ENCODE assay signal across 14 cellular contexts in the genomic region with DNA sequence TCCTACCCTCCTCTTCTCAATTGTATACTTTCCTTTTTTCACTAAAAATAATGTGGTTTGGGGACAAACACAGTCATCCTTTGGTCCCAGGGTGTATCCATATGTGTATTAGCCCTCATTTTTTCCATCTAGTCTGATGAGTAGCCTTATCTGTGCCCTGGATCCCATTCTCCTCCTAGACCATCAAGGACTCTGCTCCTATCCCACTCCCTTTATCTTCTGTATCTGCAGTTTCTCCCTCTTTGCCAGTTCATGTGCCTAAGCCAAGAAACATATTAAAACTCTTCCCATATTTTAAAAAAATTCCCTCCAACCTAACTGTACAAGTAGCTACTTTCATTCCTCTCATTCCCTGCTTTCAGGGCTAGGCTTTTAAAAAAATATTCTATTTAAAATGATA. TPM values are rescaled to one million over a fixed set of nuclear protein-coding genes. Genes with fewer than 3 reads are reported as not detected.
A peak's percentile ranks its signal among the peaks of the same experiment; 100 is the strongest.
DNase-seq lines count a peak whose midpoint lies in the region; ATAC-seq and TF ChIP-seq lines count a peak whose summit lies in the region.
"Had no signal": no experiment of that assay in that cellular context is flagged by ENCODE, and none has a peak within 500 bp of the region (broad histone marks: within the 10 kb centered on the region; RNA-seq: fewer than 3 reads in every experiment).

No MANE protein-coding gene starts in this region.

- H3K36me3 Mint-ChIP-seq in HFFc6 (ENCODE audit: low read depth) (peaks cover 53% of the 10 kb centered on the region), progenitor cell of endocrine pancreas (ENCODE audit: insufficient read depth) (peaks cover 26% of the 10 kb centered on the region)

- no peak overlapping the region for H3K4me3 ChIP-seq in lower leg skin (ENCODE audit: low read depth, poor library complexity, severe bottlenecking)
- H3K4me3 ChIP-seq: BLaER1 treated with 17β-estradiol and CSF1 and Interleukin-3, amounts not matched to agents 10 nM and 100 nM had no signal

- TF ChIP-seq POLR2A in lower leg skin (IDR thresholded peaks at IDR 0.05) = no peak

- H3K27ac ChIP-seq in VCaP = peak overlapping the region; percentile 43
- H3K27ac ChIP-seq: BLaER1 treated with 17β-estradiol and CSF1 and Interleukin-3, amounts not matched to agents 10 nM and 100 nM had no signal

- DNase-seq in HFFc6 (no peak), progenitor cell of endocrine pancreas (ENCODE audit: low spot score, unreplicated experiment) (no peak), lower leg skin (ENCODE audit: low spot score in 2 of 2) (no peak), NCI-H82 treated with DMSO at 0.1 percent for 48 hours (lab: John Stamatoyannopoulos, UW; ENCODE audit: unreplicated experiment) (no peak)
- DNase-seq: ACHN; CD4-positive, alpha-beta T cell; DMS79; GOT3; H9; KBM-7 had no signal

- no peak overlapping the region for H3K4me3 Mint-ChIP-seq in HFFc6
- H3K4me3 Mint-ChIP-seq in progenitor cell of endocrine pancreas (ENCODE audit: low read depth) = no peak overlapping the region
- H3K4me3 Mint-ChIP-seq: CD4-positive, alpha-beta T cell; H9 had no signal

- intact Hi-C loops in lower leg skin (cut with DNase I; ENCODE audit: low total_unique reads) = no loop called here

- H3K27me3 Mint-ChIP-seq in HFFc6 (ENCODE audit: insufficient read depth) (no peaks in the 10 kb centered on the region), progenitor cell of endocrine pancreas (no peaks in the 10 kb centered on the region)
- H3K27me3 Mint-ChIP-seq: CD4-positive, alpha-beta T cell had no signal

- H3K27ac Mint-ChIP-seq in HFFc6 = peak overlapping the region; percentile 34; the same call in 1 of the 2 replicates
- peak overlapping the region; percentile 25 for H3K27ac Mint-ChIP-seq in progenitor cell of endocrine pancreas
- H3K27ac Mint-ChIP-seq: CD4-positive, alpha-beta T cell had no signal

- TF ChIP-seq CTCF in HFFc6 (IDR thresholded peaks at IDR 0.05) (no peak), VCaP (conservative IDR thresholded peaks at IDR 0.05) (no peak), progenitor cell of endocrine pancreas (IDR thresholded peaks at IDR 0.05; ENCODE audit: unreplicated experiment) (no peak), lower leg skin (IDR thresholded peaks at IDR 0.05) (no peak)

- H3K9me3 Mint-ChIP-seq in HFFc6 = no peaks in the 10 kb centered on the region
- no peaks in the 10 kb centered on the region for H3K9me3 Mint-ChIP-seq in progenitor cell of endocrine pancreas (ENCODE audit: low read depth)
- H3K9me3 Mint-ChIP-seq: CD4-positive, alpha-beta T cell; H9 had no signal

- no peak for ATAC-seq in HG03135 (IDR thresholded peaks at IDR 0.05; ENCODE audit: unreplicated experiment)
- no peak for ATAC-seq in GM19023 (IDR thresholded peaks at IDR 0.05; ENCODE audit: unreplicated experiment)

- H3K4me1 Mint-ChIP-seq in HFFc6 (ENCODE audit: low read depth) = peaks cover 29% of the 10 kb centered on the region
- peaks cover 2% of the 10 kb centered on the region for H3K4me1 Mint-ChIP-seq in progenitor cell of endocrine pancreas (ENCODE audit: low read depth)
- H3K4me1 Mint-ChIP-seq: H9 had no signal

RNA-seq across cellular contexts. Expression of gene CCDC14, which starts 25.2 kb away (rescaled TPM):
- 10 to 100 TPM; 25.8 to 39.7 (median 36.3) TPM for total RNA-seq in HFFc6 (2021; fragmentation: NEBNext Ultra II Directional; extraction: Animal tissue kit (Norgen Biotek cat#: 25700))
- total RNA-seq in progenitor cell of endocrine pancreas (114 and 121 TPM in 2 replicates), lower leg skin (10 to 100 TPM in 3 of 4 donors, 1 to 10 TPM in 1; 9.8 to 20.1 (median 12.9) TPM)

RNA-seq across cellular contexts. Expression of gene MYLK, which starts 51.7 kb away (rescaled TPM):
- 100 to 1,000 TPM; 296 to 431 (median 335) TPM for total RNA-seq in HFFc6 (2021; fragmentation: NEBNext Ultra II Directional; extraction: Animal tissue kit (Norgen Biotek cat#: 25700))
- total RNA-seq in progenitor cell of endocrine pancreas (1.1 and 3.8 TPM in 2 replicates), lower leg skin (10 to 100 TPM in 3 of 4 donors, 1 to 10 TPM in 1; 9.7 to 92.8 (median 32.5) TPM)

RNA-seq across cellular contexts. Expression of gene ROPN1, which starts 56.1 kb away (rescaled TPM):
- total RNA-seq in HFFc6 (2021; fragmentation: NEBNext Ultra II Directional; extraction: Animal tissue kit (Norgen Biotek cat#: 25700)) = not detected
- total RNA-seq in progenitor cell of endocrine pancreas = not detected in 2 replicates
- 1 to 10 TPM in 2 of 4 donors, not detected in 2; 1.2 to 3.8 TPM for total RNA-seq in lower leg skin
- total RNA-seq: CD4-positive, alpha-beta T cell; H9 had no signal
